In the genomic region with DNA sequence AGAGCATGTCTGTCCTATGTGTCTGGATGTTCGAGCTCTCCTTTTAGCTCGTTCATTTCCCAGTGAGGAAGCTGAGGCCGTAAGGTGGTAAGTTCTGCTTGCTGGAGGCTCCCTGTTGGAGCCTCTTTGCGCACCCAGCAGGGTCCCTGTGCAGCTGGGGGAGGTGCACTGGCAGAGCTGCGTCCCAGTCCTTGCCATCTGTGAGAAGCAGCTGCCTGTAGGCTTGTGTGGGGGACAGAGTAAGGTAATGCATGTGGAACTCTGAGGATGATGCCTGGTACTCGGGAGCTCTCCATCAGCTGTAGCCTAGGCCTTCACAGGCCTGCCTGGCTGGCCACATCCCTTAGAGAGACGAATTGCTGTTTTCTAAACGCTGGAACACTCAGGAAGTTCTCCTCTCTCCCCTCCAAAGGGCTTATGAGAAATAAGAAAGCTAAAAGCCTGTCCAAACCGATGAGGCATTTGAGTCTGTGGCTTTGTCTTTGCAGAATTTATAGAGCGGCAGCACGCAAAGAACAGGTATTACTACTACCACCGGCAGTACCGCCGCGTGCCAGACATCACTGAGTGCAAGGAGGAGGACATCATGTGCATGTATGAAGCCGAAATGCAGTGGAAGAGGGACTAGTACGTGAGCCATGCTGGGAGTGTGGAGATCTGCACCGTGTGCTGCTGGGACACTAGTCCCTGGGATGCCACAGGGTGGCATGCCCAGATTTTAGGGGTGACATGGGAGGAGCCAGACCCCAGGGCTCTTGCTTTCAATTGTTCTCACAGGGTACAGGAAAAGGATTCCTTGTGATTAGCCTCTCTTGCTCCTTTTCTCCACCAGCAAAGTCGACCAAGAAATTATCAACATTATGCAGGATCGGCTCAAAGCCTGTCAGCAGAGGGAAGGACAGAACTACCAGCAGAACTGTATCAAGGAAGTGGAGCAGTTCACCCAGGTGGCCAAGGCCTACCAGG, we compare ENCODE assay signal across 9 cellular contexts. TPM values are rescaled to one million over a fixed set of nuclear protein-coding genes. Genes with fewer than 3 reads are reported as not detected.
DNase-seq lines count a peak whose midpoint lies in the region; ATAC-seq and TF ChIP-seq lines count a peak whose summit lies in the region.
"Had no signal": no experiment of that assay in that cellular context is flagged by ENCODE, and none has a peak within 500 bp of the region (broad histone marks: within the 10 kb centered on the region; RNA-seq: fewer than 3 reads in every experiment).

No MANE protein-coding gene starts in this region.

- peaks cover 19% of the 10 kb centered on the region for H4K20me1 ChIP-seq in Karpas-422 (ENCODE audit: insufficient read depth, low read depth, low read length)

- peak overlapping the region; percentile 94 for H3K27ac Mint-ChIP-seq in T-helper 2 cell treated with Interferon-gamma antibody and Interleukin-4, amounts not matched to agents 5 μg/mL and 100 μg/mL, for 36 hours

- ATAC-seq in psoas muscle = no peak
- no peak for ATAC-seq in GM21423 (IDR thresholded peaks at IDR 0.05; ENCODE audit: unreplicated experiment)
- ATAC-seq in HG03457 (IDR thresholded peaks at IDR 0.05; ENCODE audit: unreplicated experiment) = no peak

- H3K4me1 ChIP-seq in Karpas-422 (ENCODE audit: low read length) (peaks cover 43% of the 10 kb centered on the region), duodenal mucosa (ENCODE audit: control insufficient read depth in 1 of 2, insufficient read depth in 2 of 2, low read length in 2 of 2) (peaks cover 28 to 42% of the 10 kb centered on the region in 2 donors), psoas muscle (peaks cover 31% of the 10 kb centered on the region)

- intact Hi-C loops in psoas muscle (cut with DNase I) = no loop called here

- peak overlapping the region; percentile 98 for H3K4me3 Mint-ChIP-seq in T-helper 2 cell treated with Interferon-gamma antibody and Interleukin-4, amounts not matched to agents 5 μg/mL and 100 μg/mL, for 36 hours

- WGBS in psoas muscle, 3 donors = 40 to 49% (median 41%) methylated on average over 20 of the region's 20 CpGs

- DNase-seq in EH (ENCODE audit: low read depth) (peak; percentile 42), Karpas-422 (peak; percentile 88), psoas muscle (no peak), mesenteric fat pad (ENCODE audit: low spot score) (no peak)
- DNase-seq in T-helper 2 cell treated with Interferon-gamma antibody and Interleukin-4, amounts not matched to agents 5 μg/mL and 100 μg/mL, for 36 hours (ENCODE audit: low spot score) = no peak

- no peak overlapping the region for H2AFZ ChIP-seq in Karpas-422 (ENCODE audit: low read length)

- no peaks in the 10 kb centered on the region for H3K9me3 Mint-ChIP-seq in T-helper 2 cell treated with Interferon-gamma antibody and Interleukin-4, amounts not matched to agents 5 μg/mL and 100 μg/mL, for 36 hours

- H3K9me3 ChIP-seq in Karpas-422 (ENCODE audit: low read length) (no peaks in the 10 kb centered on the region), duodenal mucosa (ENCODE audit: control insufficient read depth in 1 of 2, low read length in 2 of 2) (no peaks in the 10 kb centered on the region), psoas muscle (no peaks in the 10 kb centered on the region)

- H3K36me3 ChIP-seq in Karpas-422 (ENCODE audit: insufficient read depth, low read length) = peaks cover 23% of the 10 kb centered on the region
- peaks cover 8 to 26% of the 10 kb centered on the region in 2 donors for H3K36me3 ChIP-seq in duodenal mucosa (ENCODE audit: control insufficient read depth in 1 of 2, insufficient read depth in 2 of 2, low read length in 2 of 2)
- H3K36me3 ChIP-seq in psoas muscle (ENCODE audit: insufficient read depth in 1 of 2, low read depth in 1 of 2) = peaks cover 0 to 32% of the 10 kb centered on the region in 2 donors

- TF ChIP-seq CTCF in psoas muscle (IDR thresholded peaks at IDR 0.05) = no peak

- H3K79me2 ChIP-seq in Karpas-422 (ENCODE audit: low read length) = peaks cover 43% of the 10 kb centered on the region

- H3K4me1 Mint-ChIP-seq in T-helper 2 cell treated with Interferon-gamma antibody and Interleukin-4, amounts not matched to agents 5 μg/mL and 100 μg/mL, for 36 hours (ENCODE audit: low read depth) = peaks cover 29% of the 10 kb centered on the region

- H3K4me2 ChIP-seq in Karpas-422 (ENCODE audit: low read depth, low read length, poor library complexity, severe bottlenecking) = peak overlapping the region; percentile 97

- peak overlapping the region; percentile 91 for H3K9ac ChIP-seq in Karpas-422 (ENCODE audit: low read length)
- H3K9ac ChIP-seq in duodenal mucosa (ENCODE audit: low read depth in 1 of 2, low read length in 2 of 2) = peak overlapping the region; percentile 91 to 94

- peaks cover 39% of the 10 kb centered on the region for H3K36me3 Mint-ChIP-seq in T-helper 2 cell treated with Interferon-gamma antibody and Interleukin-4, amounts not matched to agents 5 μg/mL and 100 μg/mL, for 36 hours (ENCODE audit: low read depth)

- H3K27me3 ChIP-seq in Karpas-422 (ENCODE audit: low read length) = no peaks in the 10 kb centered on the region
- H3K27me3 ChIP-seq in duodenal mucosa (ENCODE audit: control insufficient read depth in 1 of 2, insufficient read depth in 2 of 2, low read length in 2 of 2) = no peaks in the 10 kb centered on the region
- no peaks in the 10 kb centered on the region for H3K27me3 ChIP-seq in psoas muscle (ENCODE audit: insufficient read depth in 3 of 3, low read length in 2 of 3)

- peak overlapping the region; percentile 80 for H3K4me3 ChIP-seq in Karpas-422 (ENCODE audit: low read length)
- peak overlapping the region; percentile 79 to 92 for H3K4me3 ChIP-seq in duodenal mucosa (ENCODE audit: low read depth in 1 of 2, low read length in 2 of 2)
- H3K4me3 ChIP-seq in psoas muscle = peak overlapping the region; percentile 92

- H3K9me2 ChIP-seq in Karpas-422 (replicated peaks; ENCODE audit: insufficient read depth, low read length) = no peaks in the 10 kb centered on the region

- H3K27ac ChIP-seq in Karpas-422 (ENCODE audit: low read length) = peak overlapping the region; percentile 94
- no peak overlapping the region for H3K27ac ChIP-seq in duodenal mucosa (ENCODE audit: low read depth, low read length)
- peak overlapping the region; percentile 87 for H3K27ac ChIP-seq in psoas muscle

- no peaks in the 10 kb centered on the region for H3K27me3 Mint-ChIP-seq in T-helper 2 cell treated with Interferon-gamma antibody and Interleukin-4, amounts not matched to agents 5 μg/mL and 100 μg/mL, for 36 hours (ENCODE audit: low read depth)

RNA-seq across cellular contexts. Expression of gene NDUFB10, which starts 1.6 kb away (rescaled TPM):
- total RNA-seq in Karpas-422 (2014; rRNA removed; shearing (Covaris generic); ENCODE audit: low replicate concordance) = 288 and 537 TPM in 2 replicates
- total RNA-seq in psoas muscle (100 to 1,000 TPM; 350 to 465 (median 373) TPM), mesenteric fat pad (126 TPM)
- 100 to 1,000 TPM; 753 to 870 (median 797) TPM for polyA plus RNA-seq in psoas muscle

RNA-seq across cellular contexts. Expression of gene RPS2, which starts 3.7 kb away (rescaled TPM):
- total RNA-seq in Karpas-422 (2014; rRNA removed; shearing (Covaris generic); ENCODE audit: low replicate concordance) = 3,837 and 4,799 TPM in 2 replicates
- 1,000 to 10,000 TPM; 1,044 to 1,902 (median 1,426) TPM for total RNA-seq in psoas muscle
- 1,000 to 10,000 TPM; 2,097 to 3,940 (median 2,652) TPM for polyA plus RNA-seq in psoas muscle
- total RNA-seq in mesenteric fat pad = 1,385 TPM

RNA-seq across cellular contexts. Expression of gene RNF151, which starts 5.7 kb away (rescaled TPM):
- total RNA-seq in Karpas-422 (2014; rRNA removed; shearing (Covaris generic); ENCODE audit: low replicate concordance) = not detected in 2 replicates
- not detected for total RNA-seq in psoas muscle
- not detected for polyA plus RNA-seq in psoas muscle
- total RNA-seq in mesenteric fat pad = not detected
- total RNA-seq: urinary bladder had no signal
- polyA plus RNA-seq: urinary bladder had no signal

RNA-seq across cellular contexts. Expression of gene RPL3L, which starts 6.5 kb away (rescaled TPM):
- not detected in 2 replicates for total RNA-seq in Karpas-422 (2014; rRNA removed; shearing (Covaris generic); ENCODE audit: low replicate concordance)
- total RNA-seq in psoas muscle = 100 to 1,000 TPM; 205 to 296 (median 233) TPM
- polyA plus RNA-seq in psoas muscle = 100 to 1,000 TPM; 116 to 315 (median 188) TPM
- not detected for total RNA-seq in mesenteric fat pad
- polyA plus RNA-seq: urinary bladder had no signal

RNA-seq across cellular contexts. Expression of gene TBL3, which starts 10.9 kb away (rescaled TPM):
- 25.4 and 48.6 TPM in 2 replicates for total RNA-seq in Karpas-422 (2014; rRNA removed; shearing (Covaris generic); ENCODE audit: low replicate concordance)
- total RNA-seq in psoas muscle (10 to 100 TPM; 31.5 to 41.8 (median 40.7) TPM), mesenteric fat pad (26.5 TPM)
- polyA plus RNA-seq in psoas muscle = 10 to 100 TPM; 51.6 to 78.0 (median 55.8) TPM

Comparison
In these comparisons a context has a peak if more than half of its experiments do, and no peak if none do; other contexts are left out.
1. DNase-seq: peak in EH (single experiment) and Karpas-422 (single experiment); none in T-helper 2 cell treated with Interferon-gamma antibody and Interleukin-4, amounts not matched to agents 5 μg/mL and 100 μg/mL, for 36 hours (single experiment), psoas muscle (0 of 2) and mesenteric fat pad (single experiment).
2. Peak in every context shown above with its lines, with median percentiles within 50 percentile points of each other: H3K4me3 ChIP-seq.